ENCODE assay signal across 8 cellular contexts in the genomic region with DNA sequence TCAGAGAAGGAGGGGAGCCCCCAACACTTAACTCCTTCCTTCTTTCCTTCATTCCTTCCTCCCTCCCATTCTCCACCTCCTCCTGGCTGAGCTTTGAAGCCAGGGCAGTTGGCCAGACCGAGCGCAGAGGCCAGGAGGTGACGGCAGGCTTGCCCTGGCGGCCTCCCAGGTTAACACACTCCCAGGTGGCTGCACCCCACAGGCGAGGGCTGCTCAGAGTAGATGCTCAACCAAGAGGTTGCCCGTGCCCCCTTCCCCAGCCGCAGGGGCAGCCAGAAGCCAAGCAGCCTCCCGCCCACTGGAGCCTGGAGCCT. TPM values are rescaled to one million over a fixed set of nuclear protein-coding genes. Genes with fewer than 3 reads are reported as not detected.
DNase-seq lines count a peak whose midpoint lies in the region; ATAC-seq and TF ChIP-seq lines count a peak whose summit lies in the region.

No MANE protein-coding gene starts in this region.

- WGBS in lower leg skin, 2 donors, result 7 to 9% methylated on average over 7 to 8 of the region's 8 CpGs

- no peaks in the 10 kb centered on the region for H3K9me2 ChIP-seq in Karpas-422 (replicated peaks; ENCODE audit: insufficient read depth, low read length)

- no peaks in the 10 kb centered on the region for H3K9me3 ChIP-seq in HEK293 (ENCODE audit: control insufficient read depth, insufficient read depth, low read depth, low read length)
- H3K9me3 ChIP-seq in WERI-Rb-1 (ENCODE audit: severe bottlenecking), result no peaks in the 10 kb centered on the region
- H3K9me3 ChIP-seq in skeletal muscle satellite cell (replicated peaks; ENCODE audit: low read length), result no peaks in the 10 kb centered on the region
- H3K9me3 ChIP-seq in Karpas-422 (ENCODE audit: low read length), result no peaks in the 10 kb centered on the region

- H4K20me1 ChIP-seq in Karpas-422 (ENCODE audit: insufficient read depth, low read depth, low read length), result no peaks in the 10 kb centered on the region

- DNase-seq in WERI-Rb-1, result peak; percentile 76
- DNase-seq in left cardiac atrium, result peak; percentile 69
- DNase-seq in lower leg skin (ENCODE audit: low spot score in 2 of 2), result no peak
- DNase-seq in stimulated activated CD4-positive, alpha-beta T cell treated with anti-CD3 and anti-CD28 coated beads, Interleukin-1b, Interleukin-23, amount 100 ng/mL, for 48 hours, result no peak
- no peak for DNase-seq in Karpas-422

- no peak overlapping the region for H2AFZ ChIP-seq in Karpas-422 (ENCODE audit: low read length)

- H3K4me3 ChIP-seq in HEK293 (ENCODE audit: low read depth, low read length) (no peak overlapping the region), WERI-Rb-1 (ENCODE audit: low read depth, low read length) (peak overlapping the region; percentile 49), skeletal muscle satellite cell (ENCODE audit: low read length) (peak overlapping the region; percentile 61), lower leg skin (ENCODE audit: low read depth, poor library complexity, severe bottlenecking) (no peak overlapping the region), Karpas-422 (ENCODE audit: low read length) (no peak overlapping the region)

- H3K27me3 ChIP-seq in WERI-Rb-1 (ENCODE audit: insufficient read depth, low read depth, severe bottlenecking) (no peaks in the 10 kb centered on the region), skeletal muscle satellite cell (ENCODE audit: control insufficient read depth, insufficient read depth, low read length) (no peaks in the 10 kb centered on the region), Karpas-422 (ENCODE audit: low read length) (no peaks in the 10 kb centered on the region)

- H3K79me2 ChIP-seq in Karpas-422 (ENCODE audit: low read length), result no peaks in the 10 kb centered on the region

- no peaks in the 10 kb centered on the region for H3K4me1 ChIP-seq in HEK293 (ENCODE audit: control insufficient read depth, insufficient read depth, low read length)
- H3K4me1 ChIP-seq in skeletal muscle satellite cell (ENCODE audit: control insufficient read depth, insufficient read depth, low read length), result peaks cover 13% of the 10 kb centered on the region
- peaks cover 3% of the 10 kb centered on the region; the same call in 1 of the 2 replicates for H3K4me1 ChIP-seq in Karpas-422 (ENCODE audit: low read length)

- H3K4me2 ChIP-seq in skeletal muscle satellite cell (ENCODE audit: low read length) (peak overlapping the region; percentile 85), Karpas-422 (ENCODE audit: low read depth, low read length, poor library complexity, severe bottlenecking) (no peak overlapping the region)

- TF ChIP-seq CTCF in HEK293 (tag by site-specific recombination; IDR thresholded peaks at IDR 0.05) (no peak), WERI-Rb-1 (IDR thresholded peaks at IDR 0.05; ENCODE audit: low read depth, low read length) (no peak), lower leg skin (IDR thresholded peaks at IDR 0.05) (no peak)

- H3K36me3 ChIP-seq in HEK293 (ENCODE audit: control insufficient read depth in 2 of 2, insufficient read depth in 1 of 2, low read length in 2 of 2) (no peaks in the 10 kb centered on the region), WERI-Rb-1 (no peaks in the 10 kb centered on the region), skeletal muscle satellite cell (ENCODE audit: insufficient read depth, low read length) (no peaks in the 10 kb centered on the region), Karpas-422 (ENCODE audit: insufficient read depth, low read length) (no peaks in the 10 kb centered on the region)

- CTCF ChIA-PET in HEK293 (lab: Yijun Ruan, JAX), result interaction anchor here (0.6 to 16.8 kb wide), 27 partner anchors 9 to 554 kb away, joined by 3 to 456 read pairs (median 4); a partner anchor contains a TSS

- H3K27ac ChIP-seq in HEK293 (ENCODE audit: extremely low read depth, low read depth, low read length) (no peak overlapping the region), WERI-Rb-1 (peak overlapping the region; percentile 93), Karpas-422 (ENCODE audit: low read length) (no peak overlapping the region)

- peak; percentile 59 to 65 for ATAC-seq in left cardiac atrium
- ATAC-seq in HG03039 (IDR thresholded peaks at IDR 0.05; ENCODE audit: unreplicated experiment), result no peak

- intact Hi-C loops in left cardiac atrium (cut with DNase I) (loop anchor here (10.0 kb wide), 2 partner anchors 577 to 697 kb away; no protein-coding TSS in a partner anchor), lower leg skin (cut with DNase I; ENCODE audit: low total_unique reads) (loop anchor here (10.0 kb wide), 1 partner anchor 697 kb away; no protein-coding TSS in a partner anchor)

- H3K9ac ChIP-seq in skeletal muscle satellite cell (ENCODE audit: low read depth, low read length) (peak overlapping the region; percentile 69), Karpas-422 (ENCODE audit: low read length) (no peak overlapping the region)

- TF ChIP-seq POLR2A in lower leg skin (IDR thresholded peaks at IDR 0.05), result no peak

- POLR2A ChIA-PET in HEK293 (lab: Yijun Ruan, JAX), result interaction anchor here (1.6 to 2.1 kb wide), 2 partner anchors 38 to 359 kb away, joined by 10 to 12 read pairs; a partner anchor contains a TSS

TF ChIP-seq in HEK293, 187 proteins besides CTCF, POLR2A, EP300 and RAD21:
- TF ChIP-seq ZBTB8A (tag by site-specific recombination; IDR thresholded peaks at IDR 0.05) (0 out of 2 replicates have a peak, but pooled peaks have one; percentile 23), ZNF658 (tag by site-specific recombination; IDR thresholded peaks at IDR 0.05) (no peak)

RNA-seq across cellular contexts. Expression of a gene that starts 6.3 kb away (rescaled TPM):
- 10 to 100 TPM; 23.3 to 44.2 TPM for total RNA-seq in left cardiac atrium
- 0.51 and 1.3 TPM in 2 replicates for total RNA-seq in skeletal muscle satellite cell (2012; rRNA removed)
- 10 to 100 TPM; 27.1 to 52.7 (median 31.4) TPM for total RNA-seq in lower leg skin
- total RNA-seq in Karpas-422 (2014; rRNA removed; shearing (Covaris generic); ENCODE audit: low replicate concordance), result not detected in 2 replicates

RNA-seq across cellular contexts. Expression of a gene that starts 37.4 kb away (rescaled TPM):
- total RNA-seq in left cardiac atrium (1 to 10 TPM; 2.2 to 3.4 TPM), lower leg skin (10 to 100 TPM in 1 of 4 donors, 1 to 10 TPM in 3; 5.1 to 16.0 (median 7.4) TPM)
- total RNA-seq in skeletal muscle satellite cell (2012; rRNA removed), result 11.8 and 15.5 TPM in 2 replicates
- total RNA-seq in Karpas-422 (2014; rRNA removed; shearing (Covaris generic); ENCODE audit: low replicate concordance), result 0.25 TPM in 1 of 2 replicates, not detected in the other

Comparison
In these comparisons a context has a peak if more than half of its experiments do, and no peak if none do; other contexts are left out.
1. H3K4me3 ChIP-seq: peak in WERI-Rb-1 (single experiment) and skeletal muscle satellite cell (single experiment); none in HEK293 (single experiment), lower leg skin (single experiment) and Karpas-422 (single experiment).
2. DNase-seq: peak in WERI-Rb-1 (single experiment) and left cardiac atrium (single experiment); none in lower leg skin (0 of 2), stimulated activated CD4-positive, alpha-beta T cell treated with anti-CD3 and anti-CD28 coated beads, Interleukin-1b, Interleukin-23, amount 100 ng/mL, for 48 hours (single experiment) and Karpas-422 (single experiment).
3. RNA of a gene that starts 6.3 kb away (total RNA-seq): 23.3 to 44.2 TPM in left cardiac atrium and 27.1 to 52.7 TPM in lower leg skin; not detected in Karpas-422; every median in the first group is over 10 times any median in the second.